33 cellular contexts compared by ENCODE assay signal in genomic region chr6:89745096-89745495, GRCh38.
"Had no signal": no experiment of that assay in that cellular context is flagged by ENCODE, and none has a peak within 500 bp of the region (broad histone marks: within the 10 kb centered on the region; RNA-seq: fewer than 3 reads in every experiment).

No MANE protein-coding gene starts in this region.

- H3K36me3 ChIP-seq: colonic mucosa had no signal

- FAIRE-seq: astrocyte had no signal

- H3K27me3 ChIP-seq: brain microvascular endothelial cell, cardiac muscle cell, colonic mucosa, esophagus muscularis mucosa, gastroesophageal sphincter had no signal

- H3K4me1 ChIP-seq: colonic mucosa, esophagus muscularis mucosa, gastroesophageal sphincter had no signal

- H3K4me3 ChIP-seq: cardiac muscle cell, colonic mucosa, esophagus muscularis mucosa, gastroesophageal sphincter had no signal

- DNase-seq: activated B cell treated with CpG ODN at 0.5 μM for 24 hours; activated CD4-positive, alpha-beta T cell treated with anti-CD3 and anti-CD28 coated beads for 48 hours; activated CD4-positive, alpha-beta T cell treated with anti-CD3 and anti-CD28 coated beads, Interleukin-2, amount 50 U/mL, for 1 hour; activated CD4-positive, alpha-beta T cell treated with anti-CD3 and anti-CD28 coated beads, Interleukin-2, amount 50 U/mL, for 48 hours; activated CD8-positive, alpha-beta memory T cell treated with anti-CD3 and anti-CD28 coated beads for 24 hours; activated CD8-positive, alpha-beta T cell treated with anti-CD3 and anti-CD28 coated beads for 36 hours; activated effector memory CD4-positive, alpha-beta T cell treated with Interleukin-2 at 50 U/mL for 16 hours; activated gamma-delta T cell treated with Interleukin-2 at 50 U/mL for 16 hours; activated naive CD4-positive, alpha-beta T cell treated with anti-CD3 and anti-CD28 coated beads, Interleukin-2, amount 50 U/mL, for 16 hours; activated naive CD4-positive, alpha-beta T cell treated with Interleukin-2 at 50 U/mL for 16 hours; activated T-cell treated with anti-CD3 and anti-CD28 coated beads, Interleukin-2, amount 50 U/mL, for 4 hours; amniotic stem cell; anterior cingulate cortex; brain microvascular endothelial cell; central memory CD4-positive, alpha-beta T cell; cerebellar nuclear complex; colonic mucosa; dermis blood vessel endothelial cell; effector CD4-positive, alpha-beta T cell; effector memory CD8-positive, alpha-beta T cell; foreskin melanocyte; head of caudate nucleus; SW 1271; T-cell; T-helper 17 cell; T1000; WERI-Rb-1 had no signal

- ATAC-seq: activated CD4-positive, CD25-positive, alpha-beta regulatory T cell treated with anti-CD3 and anti-CD28 coated beads, Interleukin-2, amount 50 U/mL, for 24 hours; activated CD8-positive, alpha-beta T cell treated with anti-CD3 and anti-CD28 coated beads for 36 hours; activated T-cell treated with anti-CD3 and anti-CD28 coated beads, Interleukin-2, amount 50 U/mL, for 4 hours; activated T-helper 17 cell treated with anti-CD3 and anti-CD28 coated beads, Interleukin-2, amount 50 U/mL, for 72 hours; effector memory CD8-positive, alpha-beta T cell; gastroesophageal sphincter; T-cell; T-helper 17 cell had no signal

- H3K27ac ChIP-seq: brain microvascular endothelial cell, cardiac muscle cell, colonic mucosa, esophagus muscularis mucosa, gastroesophageal sphincter, WERI-Rb-1 had no signal

- H3K9me3 ChIP-seq: colonic mucosa, esophagus muscularis mucosa, gastroesophageal sphincter had no signal
